9 cellular contexts compared by ENCODE assay signal in genomic region chr17:73546770-73547345, GRCh38.
DNase-seq lines count a peak whose midpoint lies in the region; ATAC-seq lines count a peak whose summit lies in the region.
"Had no signal": no experiment of that assay in that cellular context is flagged by ENCODE, and none has a peak within 500 bp of the region (broad histone marks: within the 10 kb centered on the region; RNA-seq: fewer than 3 reads in every experiment).

No MANE protein-coding gene starts in this region.

- H3K27ac ChIP-seq in epithelial cell of prostate, result no peak overlapping the region
- H3K27ac ChIP-seq: thyroid gland had no signal

- ATAC-seq in GM19395 (IDR thresholded peaks at IDR 0.05; ENCODE audit: unreplicated experiment) (peak; percentile 56), GM19324 (IDR thresholded peaks at IDR 0.05; ENCODE audit: low FRiP score, unreplicated experiment) (no peak)
- ATAC-seq in stimulated activated effector memory CD8-positive, alpha-beta T cell treated with anti-CD3 and anti-CD28 coated beads, Interleukin-12 subunit alpha, Interleukin-12 subunit beta, amount 100 ng/mL, for 72 hours, result peak; percentile 19

- H3K9me3 Mint-ChIP-seq in stimulated activated effector memory CD8-positive, alpha-beta T cell treated with anti-CD3 and anti-CD28 coated beads, Interleukin-12 subunit alpha, Interleukin-12 subunit beta, amount 100 ng/mL, for 72 hours, result no peaks in the 10 kb centered on the region

- peaks cover 4% of the 10 kb centered on the region for H3K4me1 Mint-ChIP-seq in stimulated activated effector memory CD8-positive, alpha-beta T cell treated with anti-CD3 and anti-CD28 coated beads, Interleukin-12 subunit alpha, Interleukin-12 subunit beta, amount 100 ng/mL, for 72 hours

- H3K27ac Mint-ChIP-seq in stimulated activated effector memory CD8-positive, alpha-beta T cell treated with anti-CD3 and anti-CD28 coated beads, Interleukin-12 subunit alpha, Interleukin-12 subunit beta, amount 100 ng/mL, for 72 hours, result no peak overlapping the region

- H3K4me3 Mint-ChIP-seq in stimulated activated effector memory CD8-positive, alpha-beta T cell treated with anti-CD3 and anti-CD28 coated beads, Interleukin-12 subunit alpha, Interleukin-12 subunit beta, amount 100 ng/mL, for 72 hours, result no peak overlapping the region

- DNase-seq in CD1c-positive myeloid dendritic cell (ENCODE audit: extremely low spot score) (peak; percentile 80), RPMI7951 (ENCODE audit: low read depth) (peak; percentile 50), epithelial cell of prostate (ENCODE audit: low read depth, low spot score) (peak; percentile 27), NCI-H446 treated with DMSO at 0.1 percent for 48 hours (lab: John Stamatoyannopoulos, UW) (no peak)
- no peak for DNase-seq in stimulated activated effector memory CD8-positive, alpha-beta T cell treated with anti-CD3 and anti-CD28 coated beads, Interleukin-12 subunit alpha, Interleukin-12 subunit beta, amount 100 ng/mL, for 72 hours (ENCODE audit: low spot score in 2 of 2)
- no peak for DNase-seq in effector CD8-positive, alpha-beta T cell (lab: John Stamatoyannopoulos, UW)

- H3K36me3 Mint-ChIP-seq in stimulated activated effector memory CD8-positive, alpha-beta T cell treated with anti-CD3 and anti-CD28 coated beads, Interleukin-12 subunit alpha, Interleukin-12 subunit beta, amount 100 ng/mL, for 72 hours, result no peaks in the 10 kb centered on the region

Comparison
In these comparisons a context has a peak if more than half of its experiments do, and no peak if none do; other contexts are left out.
1. DNase-seq: peak in CD1c-positive myeloid dendritic cell (single experiment), RPMI7951 (single experiment) and epithelial cell of prostate (single experiment); none in stimulated activated effector memory CD8-positive, alpha-beta T cell treated with anti-CD3 and anti-CD28 coated beads, Interleukin-12 subunit alpha, Interleukin-12 subunit beta, amount 100 ng/mL, for 72 hours (0 of 2), NCI-H446 treated with DMSO at 0.1 percent for 48 hours (single experiment) and effector CD8-positive, alpha-beta T cell (single experiment).